In genomic region chr16:11104168-11105037, GRCh38 we compare ENCODE assay signal across 10 cellular contexts.
DNase-seq lines count a peak whose midpoint lies in the region; ATAC-seq, FAIRE-seq and TF ChIP-seq lines count a peak whose summit lies in the region.
"Had no signal": no experiment of that assay in that cellular context is flagged by ENCODE, and none has a peak within 500 bp of the region (broad histone marks: within the 10 kb centered on the region; RNA-seq: fewer than 3 reads in every experiment).

No MANE protein-coding gene starts in this region.

- no peak for TF ChIP-seq CTCF in Caco-2 (IDR thresholded peaks at IDR 0.05; ENCODE audit: insufficient read depth in 1 of 2, low read depth in 1 of 2, low read length in 1 of 2, severe bottlenecking in 1 of 2, unreplicated experiment in 1 of 2)
- no peak for TF ChIP-seq CTCF in CD8-positive, alpha-beta T cell (IDR thresholded peaks at IDR 0.05)

- no peaks in the 10 kb centered on the region for H3K27me3 Mint-ChIP-seq in Caco-2 (ENCODE audit: insufficient read depth, unreplicated experiment)
- H3K27me3 Mint-ChIP-seq in activated CD8-positive, alpha-beta T cell treated with anti-CD3 and anti-CD28 coated beads, Interleukin-2, amount 10 ng/mL, durations not matched to agents 7 days and 5 days (ENCODE audit: low read depth), result no peaks in the 10 kb centered on the region
- no peaks in the 10 kb centered on the region for H3K27me3 Mint-ChIP-seq in CD8-positive, alpha-beta T cell (ENCODE audit: low read depth)

- BruUV-seq in Caco-2 (replicated peaks; lab: Mats Ljungman, UMichigan), result no TSS peak

- DNase-seq in Caco-2, result no peak
- DNase-seq in activated CD8-positive, alpha-beta T cell treated with anti-CD3 and anti-CD28 coated beads, Interleukin-2, amount 10 ng/mL, durations not matched to agents 7 days and 5 days, result no peak
- DNase-seq in AG08395 (ENCODE audit: low spot score), result no peak
- DNase-seq in activated effector memory CD4-positive, alpha-beta T cell treated with Interleukin-2 at 50 U/mL for 16 hours, result no peak
- no peak for DNase-seq in RCC 7860 (ENCODE audit: low spot score)
- DNase-seq in CD8-positive, alpha-beta T cell, result no peak
- DNase-seq: effector CD4-positive, alpha-beta T cell had no signal

- POLR2A ChIA-PET in Caco-2 (lab: Charles Lee), result interaction anchor here (1.3 kb wide), 1 partner anchor 151 kb away, joined by 16 read pairs; the partner anchor contains the start of gene SOCS1
- POLR2A ChIA-PET in activated CD8-positive, alpha-beta T cell treated with anti-CD3 and anti-CD28 coated beads, Interleukin-2, amount 10 ng/mL, durations not matched to agents 7 days and 5 days (lab: Charles Lee), result interaction anchor here (0.6 to 2.1 kb wide), 13 partner anchors 10 to 250 kb away, joined by 3 to 15 read pairs (median 5); partner anchors contain the start of gene SOCS1
- POLR2A ChIA-PET in CD8-positive, alpha-beta T cell (lab: Charles Lee), result interaction anchor here (1.1 kb wide), 1 partner anchor 10 kb away, joined by 3 read pairs; no protein-coding TSS in a partner anchor

- H3K4me3 ChIP-seq in Caco-2 (ENCODE audit: low read depth, low read length) (no peak overlapping the region), muscle layer of duodenum (ENCODE audit: low read depth in 1 of 2, low read length in 2 of 2) (no peak overlapping the region)
- H3K4me3 ChIP-seq in CD8-positive, alpha-beta T cell (ENCODE audit: low read depth, low read length), result no peak overlapping the region
- H3K4me3 ChIP-seq: prostate gland had no signal

- H3K36me3 Mint-ChIP-seq in Caco-2 (ENCODE audit: insufficient read depth, unreplicated experiment), result peaks cover 9% of the 10 kb centered on the region
- peaks cover 41% of the 10 kb centered on the region for H3K36me3 Mint-ChIP-seq in activated CD8-positive, alpha-beta T cell treated with anti-CD3 and anti-CD28 coated beads, Interleukin-2, amount 10 ng/mL, durations not matched to agents 7 days and 5 days (ENCODE audit: low read depth)
- peaks cover 14% of the 10 kb centered on the region for H3K36me3 Mint-ChIP-seq in CD8-positive, alpha-beta T cell

- peaks cover 13% of the 10 kb centered on the region for H3K4me1 Mint-ChIP-seq in Caco-2 (ENCODE audit: low read depth, unreplicated experiment)
- peaks cover 91% of the 10 kb centered on the region for H3K4me1 Mint-ChIP-seq in activated CD8-positive, alpha-beta T cell treated with anti-CD3 and anti-CD28 coated beads, Interleukin-2, amount 10 ng/mL, durations not matched to agents 7 days and 5 days (ENCODE audit: low read depth)
- peaks cover 19% of the 10 kb centered on the region for H3K4me1 Mint-ChIP-seq in CD8-positive, alpha-beta T cell (ENCODE audit: low read depth)

- no peak for FAIRE-seq in RCC 7860 (lab: Jason Lieb, UNC)

- H3K27ac ChIP-seq in muscle layer of duodenum (ENCODE audit: low read length), result peak overlapping the region; percentile 13
- H3K27ac ChIP-seq in CD8-positive, alpha-beta T cell (ENCODE audit: low read depth, low read length), result no peak overlapping the region
- H3K27ac ChIP-seq: prostate gland had no signal

- H3K27me3 ChIP-seq in Caco-2 (replicated peaks; ENCODE audit: control insufficient read depth, insufficient read depth, low read length) (no peaks in the 10 kb centered on the region), muscle layer of duodenum (ENCODE audit: low read depth, low read length) (no peaks in the 10 kb centered on the region)
- no peaks in the 10 kb centered on the region for H3K27me3 ChIP-seq in CD8-positive, alpha-beta T cell (ENCODE audit: insufficient read depth, low read length)

- ATAC-seq in GM21723 (IDR thresholded peaks at IDR 0.05; ENCODE audit: unreplicated experiment), result peak; percentile 22
- peak; percentile 3 for ATAC-seq in activated CD8-positive, alpha-beta T cell treated with anti-CD3 and anti-CD28 coated beads, Interleukin-2, amount 10 ng/mL, durations not matched to agents 7 days and 5 days
- no peak for ATAC-seq in CD8-positive, alpha-beta T cell

- peak overlapping the region; percentile 64 for H3K27ac Mint-ChIP-seq in Caco-2 (ENCODE audit: unreplicated experiment)
- H3K27ac Mint-ChIP-seq in activated CD8-positive, alpha-beta T cell treated with anti-CD3 and anti-CD28 coated beads, Interleukin-2, amount 10 ng/mL, durations not matched to agents 7 days and 5 days, result peak overlapping the region; percentile 87
- H3K27ac Mint-ChIP-seq in CD8-positive, alpha-beta T cell, result no peak overlapping the region

- H3K36me3 ChIP-seq in Caco-2 (ENCODE audit: control insufficient read depth, insufficient read depth, low read length) (no peaks in the 10 kb centered on the region; the same call in 1 of the 2 replicates), muscle layer of duodenum (ENCODE audit: control insufficient read depth in 1 of 2, insufficient read depth in 2 of 2, low read length in 2 of 2) (no peaks in the 10 kb centered on the region)
- H3K36me3 ChIP-seq in CD8-positive, alpha-beta T cell (ENCODE audit: insufficient read depth, low read length), result no peaks in the 10 kb centered on the region
- H3K36me3 ChIP-seq: prostate gland had no signal

- H3K4me1 ChIP-seq in Caco-2, result peaks cover 24% of the 10 kb centered on the region
- peaks cover 22 to 25% of the 10 kb centered on the region in 2 donors for H3K4me1 ChIP-seq in muscle layer of duodenum (ENCODE audit: control insufficient read depth in 1 of 2, insufficient read depth in 2 of 2, low read length in 2 of 2)
- H3K4me1 ChIP-seq in CD8-positive, alpha-beta T cell (ENCODE audit: insufficient read depth, low read length), result peaks cover 12% of the 10 kb centered on the region
- H3K4me1 ChIP-seq: prostate gland had no signal

- intact Hi-C loops in Caco-2 (cut with micrococcal nuclease; ENCODE audit: unreplicated experiment), result loop anchor here (10.0 kb wide), 1 partner anchor 150 kb away; the partner anchor contains the start of gene SOCS1
- intact Hi-C loops in CD8-positive, alpha-beta T cell (cut with DNase I, micrococcal nuclease), result no loop called here

- H3K9me3 Mint-ChIP-seq in Caco-2 (ENCODE audit: unreplicated experiment), result no peaks in the 10 kb centered on the region
- no peaks in the 10 kb centered on the region for H3K9me3 Mint-ChIP-seq in activated CD8-positive, alpha-beta T cell treated with anti-CD3 and anti-CD28 coated beads, Interleukin-2, amount 10 ng/mL, durations not matched to agents 7 days and 5 days (ENCODE audit: insufficient read depth)
- no peaks in the 10 kb centered on the region for H3K9me3 Mint-ChIP-seq in CD8-positive, alpha-beta T cell

- CTCF ChIA-PET in Caco-2 (lab: Charles Lee), result interaction anchor here (1.2 kb wide), 1 partner anchor 80 kb away, joined by 5 read pairs; no protein-coding TSS in a partner anchor
- CTCF ChIA-PET in activated CD8-positive, alpha-beta T cell treated with anti-CD3 and anti-CD28 coated beads, Interleukin-2, amount 10 ng/mL, durations not matched to agents 7 days and 5 days (lab: Charles Lee), result interaction anchor here (0.7 to 2.9 kb wide), 14 partner anchors 10 to 152 kb away, joined by 3 to 11 read pairs (median 4); partner anchors contain the start of gene SOCS1
- CTCF ChIA-PET in CD8-positive, alpha-beta T cell (lab: Charles Lee), result no interaction called here

- H3K4me3 Mint-ChIP-seq in Caco-2 (ENCODE audit: unreplicated experiment), result no peak overlapping the region
- H3K4me3 Mint-ChIP-seq in activated CD8-positive, alpha-beta T cell treated with anti-CD3 and anti-CD28 coated beads, Interleukin-2, amount 10 ng/mL, durations not matched to agents 7 days and 5 days, result peak overlapping the region; percentile 17
- no peak overlapping the region for H3K4me3 Mint-ChIP-seq in CD8-positive, alpha-beta T cell

- H3K9me3 ChIP-seq in Caco-2, result no peaks in the 10 kb centered on the region
- no peaks in the 10 kb centered on the region for H3K9me3 ChIP-seq in muscle layer of duodenum (ENCODE audit: control insufficient read depth in 1 of 2, low read length in 2 of 2)
- H3K9me3 ChIP-seq in CD8-positive, alpha-beta T cell (ENCODE audit: low read length), result no peaks in the 10 kb centered on the region
- H3K9me3 ChIP-seq: prostate gland had no signal
